In genomic region chr2:104794416-104794815, GRCh38 we compare ENCODE assay signal across 24 cellular contexts. TPM values are rescaled to one million over a fixed set of nuclear protein-coding genes. Genes with fewer than 3 reads are reported as not detected.
A peak's percentile ranks its signal among the peaks of the same experiment; 100 is the strongest.
DNase-seq lines count a peak whose midpoint lies in the region; ATAC-seq and TF ChIP-seq lines count a peak whose summit lies in the region.
"Had no signal": no experiment of that assay in that cellular context is flagged by ENCODE, and none has a peak within 500 bp of the region (broad histone marks: within the 10 kb centered on the region; RNA-seq: fewer than 3 reads in every experiment).

No MANE protein-coding gene starts in this region.

- H3K9me3 ChIP-seq in GM23248 (ENCODE audit: low read depth) (no peaks in the 10 kb centered on the region), esophagus muscularis mucosa (no peaks in the 10 kb centered on the region)
- H3K9me3 ChIP-seq: A549, BLaER1 had no signal

- ATAC-seq in GM19351 (IDR thresholded peaks at IDR 0.05; ENCODE audit: unreplicated experiment) (no peak), GM18873 (IDR thresholded peaks at IDR 0.05; ENCODE audit: low FRiP score, unreplicated experiment) (no peak)
- ATAC-seq: A549 had no signal

- H3F3A ChIP-seq in GM23248 (ENCODE audit: insufficient read depth): no peaks in the 10 kb centered on the region

- H4K20me1 ChIP-seq in GM23248 (ENCODE audit: insufficient read depth): no peaks in the 10 kb centered on the region
- H4K20me1 ChIP-seq: BLaER1 had no signal

- H3K4me3 ChIP-seq in GM23248: no peak overlapping the region
- H3K4me3 ChIP-seq in astrocyte of the cerebellum (ENCODE audit: low read depth, low read length): no peak overlapping the region
- H3K4me3 ChIP-seq in esophagus muscularis mucosa: no peak overlapping the region
- H3K4me3 ChIP-seq: A549, BLaER1, PC-9 had no signal

- peak overlapping the region; percentile 83 for H3K27ac Mint-ChIP-seq in osteocyte (ENCODE audit: unreplicated experiment)
- H3K27ac Mint-ChIP-seq: CD4-positive, alpha-beta T cell; H9; HFFc6 had no signal

- intact Hi-C loops in esophagus muscularis mucosa (cut with DNase I): no loop called here

- H3K4me1 Mint-ChIP-seq in osteocyte (ENCODE audit: unreplicated experiment): peaks cover 64% of the 10 kb centered on the region

- DNase-seq in GM23248 (peak; percentile 20), astrocyte of the cerebellum (ENCODE audit: low read depth) (peak; percentile 54), esophagus muscularis mucosa (ENCODE audit: extremely low spot score) (peak; percentile 19), osteocyte (ENCODE audit: extremely low spot score, unreplicated experiment) (no peak), GOT3 (lab: John Stamatoyannopoulos, UW) (no peak), amniotic stem cell (lab: John Stamatoyannopoulos, UW) (no peak)
- DNase-seq: CD4-positive, alpha-beta T cell; COR-L47; DMS79; H9; HFFc6; KG1; MV-4-11; NCI-H1694 treated with DMSO at 0.1 percent for 48 hours; NCI-H2081 treated with DMSO at 0.1 percent for 48 hours; NCI-H446 treated with DMSO at 0.1 percent for 48 hours; NCI-H748 treated with DMSO at 0.1 percent for 48 hours; PC-9; RPMI8226; SHP77 had no signal

- H3K27me3 ChIP-seq in GM23248 (replicated peaks; ENCODE audit: insufficient read depth): no peaks in the 10 kb centered on the region
- H3K27me3 ChIP-seq in esophagus muscularis mucosa: peaks cover 0 to 24% (median 0%) of the 10 kb centered on the region in 4 donors
- H3K27me3 ChIP-seq: BLaER1 had no signal

- no peak for TF ChIP-seq POLR2A in esophagus muscularis mucosa (IDR thresholded peaks at IDR 0.05; ENCODE audit: low read depth)

- no peak for TF ChIP-seq EP300 in esophagus muscularis mucosa (IDR thresholded peaks at IDR 0.05)

- H3K4me2 ChIP-seq in GM23248 (ENCODE audit: unreplicated experiment): no peak overlapping the region
- H3K4me2 ChIP-seq: A549, BLaER1, PC-9 had no signal

- WGBS in GM23248 (ENCODE audit: low coverage in 1 of 2, low lambda C conversion rate in 2 of 2, missing lambda C conversion rate in 2 of 2), 2 experiments: 24 to 30% methylated on average over 2 of the region's 2 CpGs
- WGBS in esophagus muscularis mucosa: 54% methylated on average over 2 of the region's 2 CpGs

- H3K27ac ChIP-seq in GM23248 (no peak overlapping the region; the same call in 1 of the 2 replicates), esophagus muscularis mucosa (replicated peaks in 1 of 4) (no peak overlapping the region)
- H3K27ac ChIP-seq: A549, BLaER1, PC-9 had no signal

- H2AFZ ChIP-seq in GM23248: no peak overlapping the region
- H2AFZ ChIP-seq: PC-9 had no signal

- no peaks in the 10 kb centered on the region for H3K9me3 Mint-ChIP-seq in osteocyte (ENCODE audit: unreplicated experiment)
- H3K9me3 Mint-ChIP-seq: CD4-positive, alpha-beta T cell; H9 had no signal

- H3K4me3 Mint-ChIP-seq in osteocyte (ENCODE audit: unreplicated experiment): no peak overlapping the region
- H3K4me3 Mint-ChIP-seq: CD4-positive, alpha-beta T cell; H9; HFFc6 had no signal

- no peaks in the 10 kb centered on the region for H3K36me3 ChIP-seq in GM23248 (ENCODE audit: low read depth)
- H3K36me3 ChIP-seq in esophagus muscularis mucosa: no peaks in the 10 kb centered on the region
- H3K36me3 ChIP-seq: BLaER1 had no signal

- H3K9me2 ChIP-seq in GM23248 (ENCODE audit: insufficient read depth): no peaks in the 10 kb centered on the region

- H3K36me3 Mint-ChIP-seq in osteocyte (ENCODE audit: unreplicated experiment): no peaks in the 10 kb centered on the region

- no peaks in the 10 kb centered on the region for H3K79me2 ChIP-seq in GM23248 (ENCODE audit: insufficient read depth)

- no peaks in the 10 kb centered on the region for H3K27me3 Mint-ChIP-seq in osteocyte (ENCODE audit: unreplicated experiment)

- in situ Hi-C loops in GM23248 (cut with MboI) (no loop called here), astrocyte of the cerebellum (cut with HindIII; ENCODE audit: low sequenced_read_pairs) (no loop called here)

- no peak overlapping the region for H3K9ac ChIP-seq in GM23248
- H3K9ac ChIP-seq: BLaER1 had no signal

- TF ChIP-seq CTCF in astrocyte of the cerebellum (IDR thresholded peaks at IDR 0.05; ENCODE audit: low read depth, low read length, missing control alignments) (no peak), esophagus muscularis mucosa (IDR thresholded peaks at IDR 0.05) (no peak), osteocyte (IDR thresholded peaks at IDR 0.05) (no peak)

- H3K4me1 ChIP-seq in GM23248 (ENCODE audit: insufficient read depth) (0 out of 2 replicates have a peak, but pooled peaks cover 5% of the 10 kb centered on the region), esophagus muscularis mucosa (no peaks in the 10 kb centered on the region)
- H3K4me1 ChIP-seq: A549 had no signal

RNA-seq across cellular contexts. Expression of gene POU3F3, which starts 59.5 kb away (rescaled TPM):
- not detected in 2 replicates for total RNA-seq in GM23248 (2014; rRNA removed; shearing (Covaris generic))
- polyA plus RNA-seq in GM23248 (2016; fragmentation: Nextera tagmentation; extraction: Ambion mirVana): not detected in 2 replicates
- total RNA-seq in esophagus muscularis mucosa (under 1 TPM in 1 of 4 donors, not detected in 3; 0.11 TPM), osteocyte (35.5 TPM in 2 replicates)
- total RNA-seq: CD4-positive, alpha-beta T cell; H9; HFFc6; PC-9 had no signal

Comparison
In these comparisons a context has a peak if more than half of its experiments do, and no peak if none do; other contexts are left out.
1. DNase-seq: peak in GM23248 (single experiment), astrocyte of the cerebellum (single experiment) and esophagus muscularis mucosa (single experiment); none in osteocyte (single experiment), GOT3 (single experiment) and amniotic stem cell (single experiment).
2. RNA of gene POU3F3, which starts 59.5 kb away (total RNA-seq): 35.5 TPM in osteocyte; not detected in GM23248 and 0.11 TPM in esophagus muscularis mucosa; every median in the first group is over 10 times any median in the second.